ENCODE assay signal across 39 cellular contexts in genomic region chr9:118426772-118427171, GRCh38.
"Had no signal": no experiment of that assay in that cellular context is flagged by ENCODE, and none has a peak within 500 bp of the region (broad histone marks: within the 10 kb centered on the region; RNA-seq: fewer than 3 reads in every experiment).

No MANE protein-coding gene starts in this region.

- H3K36me3 ChIP-seq: adrenal gland, ascending aorta, brain microvascular endothelial cell, breast epithelium, cardiac muscle cell had no signal

- H3K27me3 Mint-ChIP-seq: activated naive CD4-positive, alpha-beta T cell treated with anti-CD3 and anti-CD28 coated beads, Interleukin-2, amount 10 ng/mL, durations not matched to agents 7 days and 5 days; activated naive CD4-positive, alpha-beta T cell treated with anti-CD3 and anti-CD28 coated beads, Interleukin-2, amount 50 U/mL, for 24 hours; activated naive CD8-positive, alpha-beta T cell; activated naive CD8-positive, alpha-beta T cell treated with anti-CD3 and anti-CD28 coated beads, Interleukin-2, amount 10 ng/mL, durations not matched to agents 7 days and 5 days; activated naive CD8-positive, alpha-beta T cell treated with anti-CD3 and anti-CD28 coated beads, Interleukin-2, amount 50 U/mL, for 24 hours; activated T-cell treated with anti-CD3 and anti-CD28 coated beads, Interleukin-2, amount 50 U/mL, for 24 hours; activated T-helper 17 cell treated with anti-CD3 and anti-CD28 coated beads, Interleukin-2, amount 50 U/mL, for 72 hours; central memory CD8-positive, alpha-beta T cell had no signal

- H3K4me3 Mint-ChIP-seq: activated naive CD4-positive, alpha-beta T cell treated with anti-CD3 and anti-CD28 coated beads for 36 hours; activated naive CD4-positive, alpha-beta T cell treated with anti-CD3 and anti-CD28 coated beads, Interleukin-2, amount 10 ng/mL, durations not matched to agents 7 days and 5 days; activated naive CD4-positive, alpha-beta T cell treated with anti-CD3 and anti-CD28 coated beads, Interleukin-2, amount 50 U/mL, for 24 hours; activated naive CD8-positive, alpha-beta T cell; activated naive CD8-positive, alpha-beta T cell treated with anti-CD3 and anti-CD28 coated beads for 36 hours; activated naive CD8-positive, alpha-beta T cell treated with anti-CD3 and anti-CD28 coated beads, Interleukin-2, amount 10 ng/mL, durations not matched to agents 7 days and 5 days; activated naive CD8-positive, alpha-beta T cell treated with anti-CD3 and anti-CD28 coated beads, Interleukin-2, amount 50 U/mL, for 24 hours; activated T-cell treated with anti-CD3 and anti-CD28 coated beads, Interleukin-2, amount 50 U/mL, for 24 hours; activated T-cell treated with anti-CD3 and anti-CD28 coated beads, Interleukin-2, amount 50 U/mL, for 4 hours; activated T-cell treated with anti-CD3 and anti-CD28 coated beads, Interleukin-2, amount 50 U/mL, for 72 hours; activated T-helper 1 cell treated with anti-CD3 and anti-CD28 coated beads, Interleukin-12 subunit alpha, Interleukin-12 subunit beta, Interleukin-2, Interleukin-4 antibody, amounts not matched to agents 30 ng/mL and 10 ng/mL and 1 ng/mL, durations not matched to agents 14 hours and 24 hours and 36 hours; activated T-helper 17 cell treated with anti-CD3 and anti-CD28 coated beads, Interleukin-2, amount 50 U/mL, for 72 hours; brain; central memory CD8-positive, alpha-beta T cell had no signal

- DNase-seq: activated effector memory CD4-positive, alpha-beta T cell treated with anti-CD3 and anti-CD28 coated beads, Interleukin-2, amount 50 U/mL, for 16 hours; activated effector memory CD4-positive, alpha-beta T cell treated with Interleukin-2 at 50 U/mL for 16 hours; activated gamma-delta T cell; activated gamma-delta T cell treated with Interleukin-2 at 50 U/mL for 16 hours; activated naive CD4-positive, alpha-beta T cell; activated naive CD4-positive, alpha-beta T cell treated with anti-CD3 and anti-CD28 coated beads for 36 hours; activated naive CD4-positive, alpha-beta T cell treated with anti-CD3 and anti-CD28 coated beads, Interleukin-2, amount 10 ng/mL, durations not matched to agents 7 days and 5 days; activated naive CD4-positive, alpha-beta T cell treated with anti-CD3 and anti-CD28 coated beads, Interleukin-2, amount 50 U/mL, for 16 hours; activated naive CD4-positive, alpha-beta T cell treated with Interleukin-2 at 50 U/mL for 16 hours; activated naive CD8-positive, alpha-beta T cell treated with anti-CD3 and anti-CD28 coated beads for 36 hours; activated naive CD8-positive, alpha-beta T cell treated with anti-CD3 and anti-CD28 coated beads, Interleukin-2, amount 10 ng/mL, durations not matched to agents 7 days and 5 days; activated naive CD8-positive, alpha-beta T cell treated with anti-CD3 and anti-CD28 coated beads, Interleukin-2, amount 50 U/mL, for 24 hours; activated T-cell treated with anti-CD3 and anti-CD28 coated beads, Interleukin-2, amount 50 U/mL, for 24 hours; activated T-cell treated with anti-CD3 and anti-CD28 coated beads, Interleukin-2, amount 50 U/mL, for 4 hours; activated T-cell treated with anti-CD3 and anti-CD28 coated beads, Interleukin-2, amount 50 U/mL, for 48 hours; activated T-cell treated with anti-CD3 and anti-CD28 coated beads, Interleukin-2, amount 50 U/mL, for 72 hours; adrenal gland; amniotic stem cell; amygdala; anterior cingulate cortex; aorta; body of pancreas; brain microvascular endothelial cell; caudate nucleus; central memory CD4-positive, alpha-beta T cell; cerebellar nuclear complex had no signal

- H3K4me3 ChIP-seq: adrenal gland, ascending aorta, body of pancreas, breast epithelium, cardiac muscle cell had no signal

- H3K36me3 Mint-ChIP-seq: activated naive CD4-positive, alpha-beta T cell treated with anti-CD3 and anti-CD28 coated beads, Interleukin-2, amount 10 ng/mL, durations not matched to agents 7 days and 5 days; activated naive CD4-positive, alpha-beta T cell treated with anti-CD3 and anti-CD28 coated beads, Interleukin-2, amount 50 U/mL, for 24 hours; activated naive CD4-positive, alpha-beta T cell treated with anti-CD3 and anti-CD28 coated beads, Interleukin-2, amount 50 U/mL, for 72 hours; activated naive CD8-positive, alpha-beta T cell; activated naive CD8-positive, alpha-beta T cell treated with anti-CD3 and anti-CD28 coated beads for 36 hours; activated naive CD8-positive, alpha-beta T cell treated with anti-CD3 and anti-CD28 coated beads, Interleukin-2, amount 10 ng/mL, durations not matched to agents 7 days and 5 days; brain had no signal

- H3K27me3 ChIP-seq: adrenal gland, ascending aorta, body of pancreas, brain microvascular endothelial cell, breast epithelium, cardiac muscle cell had no signal

- FAIRE-seq: astrocyte, bronchial epithelial cell had no signal

- ATAC-seq: activated naive CD4-positive, alpha-beta T cell treated with anti-CD3 and anti-CD28 coated beads, Interleukin-2, amount 50 U/mL, for 72 hours; activated naive CD8-positive, alpha-beta T cell treated with anti-CD3 and anti-CD28 coated beads, Interleukin-2, amount 50 U/mL, for 24 hours; activated T-cell treated with anti-CD3 and anti-CD28 coated beads, Interleukin-2, amount 50 U/mL, for 4 hours; activated T-cell treated with anti-CD3 and anti-CD28 coated beads, Interleukin-2, amount 50 U/mL, for 72 hours; activated T-helper 17 cell treated with anti-CD3 and anti-CD28 coated beads, Interleukin-2, amount 50 U/mL, for 72 hours; body of pancreas had no signal

- H3K27ac ChIP-seq: adrenal gland, ascending aorta, body of pancreas, brain microvascular endothelial cell, breast epithelium, cardiac muscle cell had no signal

- H3K9me3 ChIP-seq: adrenal gland, ascending aorta, body of pancreas, breast epithelium had no signal

- H3K4me1 ChIP-seq: adrenal gland, ascending aorta, body of pancreas, breast epithelium had no signal

- H3K9me3 Mint-ChIP-seq: activated naive CD4-positive, alpha-beta T cell treated with anti-CD3 and anti-CD28 coated beads for 36 hours; activated naive CD4-positive, alpha-beta T cell treated with anti-CD3 and anti-CD28 coated beads, Interleukin-2, amount 10 ng/mL, durations not matched to agents 7 days and 5 days; activated naive CD4-positive, alpha-beta T cell treated with anti-CD3 and anti-CD28 coated beads, Interleukin-2, amount 50 U/mL, for 24 hours; activated naive CD8-positive, alpha-beta T cell treated with anti-CD3 and anti-CD28 coated beads, Interleukin-2, amount 10 ng/mL, durations not matched to agents 7 days and 5 days; activated T-helper 1 cell treated with anti-CD3 and anti-CD28 coated beads, Interleukin-12 subunit alpha, Interleukin-12 subunit beta, Interleukin-2, Interleukin-4 antibody, amounts not matched to agents 30 ng/mL and 10 ng/mL and 1 ng/mL, durations not matched to agents 14 hours and 24 hours and 36 hours; activated T-helper 17 cell treated with anti-CD3 and anti-CD28 coated beads, Interleukin-2, amount 50 U/mL, for 72 hours; brain had no signal

- H3K4me1 Mint-ChIP-seq: activated naive CD4-positive, alpha-beta T cell treated with anti-CD3 and anti-CD28 coated beads, Interleukin-2, amount 10 ng/mL, durations not matched to agents 7 days and 5 days; activated naive CD4-positive, alpha-beta T cell treated with anti-CD3 and anti-CD28 coated beads, Interleukin-2, amount 50 U/mL, for 24 hours; activated naive CD8-positive, alpha-beta T cell treated with anti-CD3 and anti-CD28 coated beads for 36 hours; activated naive CD8-positive, alpha-beta T cell treated with anti-CD3 and anti-CD28 coated beads, Interleukin-2, amount 10 ng/mL, durations not matched to agents 7 days and 5 days; activated naive CD8-positive, alpha-beta T cell treated with anti-CD3 and anti-CD28 coated beads, Interleukin-2, amount 50 U/mL, for 24 hours; activated T-helper 17 cell treated with anti-CD3 and anti-CD28 coated beads, Interleukin-2, amount 50 U/mL, for 72 hours; brain; central memory CD8-positive, alpha-beta T cell had no signal

- H3K27ac Mint-ChIP-seq: activated naive CD4-positive, alpha-beta T cell treated with anti-CD3 and anti-CD28 coated beads for 36 hours; activated naive CD4-positive, alpha-beta T cell treated with anti-CD3 and anti-CD28 coated beads, Interleukin-2, amount 10 ng/mL, durations not matched to agents 7 days and 5 days; activated naive CD4-positive, alpha-beta T cell treated with anti-CD3 and anti-CD28 coated beads, Interleukin-2, amount 50 U/mL, for 24 hours; activated naive CD4-positive, alpha-beta T cell treated with anti-CD3 and anti-CD28 coated beads, Interleukin-2, amount 50 U/mL, for 72 hours; activated naive CD8-positive, alpha-beta T cell; activated naive CD8-positive, alpha-beta T cell treated with anti-CD3 and anti-CD28 coated beads for 36 hours; activated naive CD8-positive, alpha-beta T cell treated with anti-CD3 and anti-CD28 coated beads, Interleukin-2, amount 10 ng/mL, durations not matched to agents 7 days and 5 days; activated naive CD8-positive, alpha-beta T cell treated with anti-CD3 and anti-CD28 coated beads, Interleukin-2, amount 50 U/mL, for 24 hours; activated T-cell treated with anti-CD3 and anti-CD28 coated beads, Interleukin-2, amount 50 U/mL, for 24 hours; activated T-cell treated with anti-CD3 and anti-CD28 coated beads, Interleukin-2, amount 50 U/mL, for 72 hours; activated T-helper 1 cell treated with anti-CD3 and anti-CD28 coated beads, Interleukin-12 subunit alpha, Interleukin-12 subunit beta, Interleukin-2, Interleukin-4 antibody, amounts not matched to agents 30 ng/mL and 10 ng/mL and 1 ng/mL, durations not matched to agents 14 hours and 24 hours and 36 hours; activated T-helper 17 cell treated with anti-CD3 and anti-CD28 coated beads, Interleukin-2, amount 50 U/mL, for 72 hours; activated T-helper 2 cell treated with anti-CD3 and anti-CD28 coated beads, Interferon-gamma antibody, Interleukin-2, Interleukin-4, amounts not matched to agents 10 μg/mL and 5 μg/mL and 100 μg/mL, durations not matched to agents 14 hours and 24 hours and 36 hours; brain had no signal
